Comparison of ENCODE assay signal across 8 cellular contexts in the genomic region with DNA sequence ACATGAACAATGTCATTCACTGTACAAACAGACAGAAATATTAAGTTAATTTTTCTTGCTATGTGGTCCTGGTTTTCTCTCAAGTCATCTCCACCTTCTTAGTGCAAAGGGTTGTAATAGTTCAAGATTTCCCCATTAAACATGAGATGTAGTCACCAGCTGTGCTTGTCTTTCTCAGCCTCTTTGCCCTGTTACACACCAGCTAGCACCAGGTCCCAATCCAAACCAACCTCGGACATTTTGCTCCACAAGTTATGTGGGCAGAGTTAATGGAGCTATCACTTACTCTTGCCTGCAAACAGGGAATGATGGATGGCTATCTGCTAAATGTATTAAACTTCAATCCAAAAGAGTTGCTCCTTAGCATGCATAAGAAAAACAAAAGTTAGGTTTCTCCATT.
"Had no signal": no experiment of that assay in that cellular context is flagged by ENCODE, and none has a peak within 500 bp of the region (broad histone marks: within the 10 kb centered on the region; RNA-seq: fewer than 3 reads in every experiment).

No MANE protein-coding gene starts in this region.

- H3K9me3 ChIP-seq: HAP-1 had no signal

- H3K4me2 ChIP-seq: GM23338 had no signal

- H3K4me1 ChIP-seq: HAP-1 had no signal

- H3K4me3 Mint-ChIP-seq: GM23338, HFFc6, IgD-negative memory B cell had no signal

- H3K4me3 ChIP-seq: GM23338, HAP-1 had no signal

- H3K4me1 Mint-ChIP-seq: GM23338 had no signal

- DNase-seq: H7, HFFc6 had no signal

- H2AFZ ChIP-seq: GM23338 had no signal

- H3K36me3 Mint-ChIP-seq: IgD-negative memory B cell had no signal

- ATAC-seq: GM23338, HCT116, HepG2 had no signal

- H3K36me3 ChIP-seq: HAP-1 had no signal

- H3K27ac ChIP-seq: HL-60 had no signal

- H3K27ac Mint-ChIP-seq: GM23338, HFFc6, IgD-negative memory B cell had no signal
